ENCODE assay signal across 20 cellular contexts in the genomic region with DNA sequence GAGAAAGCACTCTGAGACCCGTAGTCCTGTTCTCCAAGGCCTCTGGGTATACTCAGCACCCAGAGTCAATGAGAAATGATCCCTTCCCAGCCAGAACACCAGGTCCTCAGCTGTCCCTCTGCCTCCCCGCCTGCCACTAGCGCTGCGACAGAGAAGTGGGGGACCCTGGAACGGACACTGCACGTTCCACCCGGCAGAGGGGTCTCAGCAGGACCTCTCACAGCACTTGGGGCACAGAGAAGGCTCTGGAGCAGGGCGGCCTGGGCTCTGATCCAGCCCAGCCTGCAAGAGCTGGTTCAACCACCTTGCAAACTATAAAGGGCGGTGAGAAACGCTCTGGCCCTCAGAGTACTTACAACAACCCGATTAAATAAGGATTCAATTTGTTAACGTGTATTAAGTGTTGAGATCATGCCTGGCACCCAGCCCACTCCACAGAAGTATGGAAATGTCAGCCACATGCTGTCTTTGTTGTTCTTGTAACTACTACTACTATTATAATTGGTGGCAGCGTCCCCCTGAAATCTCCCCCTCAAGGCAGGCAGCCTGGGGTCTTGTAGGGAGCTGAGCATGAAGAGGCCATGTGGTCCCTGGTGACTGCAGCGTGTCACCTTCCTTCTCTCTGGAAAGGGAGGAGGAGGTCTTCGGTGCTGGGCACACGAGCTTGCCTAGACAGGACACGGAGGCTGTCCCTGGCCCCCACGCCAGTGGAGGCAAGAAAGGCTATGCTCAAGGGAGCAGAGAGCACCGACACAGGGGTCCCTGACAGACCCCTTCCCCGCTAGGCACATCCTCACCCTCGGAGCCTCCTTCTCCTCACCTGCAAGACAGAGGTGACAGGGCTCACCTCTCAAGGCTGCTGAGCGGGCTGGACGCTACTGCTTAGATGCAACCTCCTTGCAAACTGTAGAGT. TPM values are rescaled to one million over a fixed set of nuclear protein-coding genes. Genes with fewer than 3 reads are reported as not detected.
DNase-seq lines count a peak whose midpoint lies in the region; ATAC-seq, FAIRE-seq and TF ChIP-seq lines count a peak whose summit lies in the region.
"Had no signal": no experiment of that assay in that cellular context is flagged by ENCODE, and none has a peak within 500 bp of the region (broad histone marks: within the 10 kb centered on the region; RNA-seq: fewer than 3 reads in every experiment).

No MANE protein-coding gene starts in this region.

- H3K27me3 ChIP-seq in left ventricle myocardium inferior (ENCODE audit: low read depth) (no peaks in the 10 kb centered on the region), thyroid gland (no peaks in the 10 kb centered on the region)
- H3K27me3 ChIP-seq: heart right ventricle had no signal

- no peak for TF ChIP-seq POLR2A in thyroid gland (IDR thresholded peaks at IDR 0.05)

- 63 to 75% methylated on average over 11 to 23 of the region's 23 CpGs for WGBS in thyroid gland, 2 donors

- peaks cover 12% of the 10 kb centered on the region for H3K36me3 ChIP-seq in left ventricle myocardium inferior
- H3K36me3 ChIP-seq in kidney (ENCODE audit: control insufficient read depth in 1 of 2, insufficient read depth in 2 of 2, low read length in 2 of 2): peaks cover 14% of the 10 kb centered on the region in 2 donors
- peaks cover 24 to 28% of the 10 kb centered on the region in 2 donors for H3K36me3 ChIP-seq in thyroid gland

- DNase-seq in left ventricle myocardium inferior (peak; percentile 34), left ventricle myocardium superior (no peak), dermis blood vessel endothelial cell (peak; percentile 38), kidney (peak; percentile 69), thyroid gland (peak; percentile 16 to 24), GM10248 (ENCODE audit: extremely low spot score) (no peak), NCI-H187 treated with DMSO at 0.1 percent for 48 hours (lab: John Stamatoyannopoulos, UW) (no peak)
- DNase-seq: activated CD4-positive, alpha-beta T cell treated with anti-CD3 and anti-CD28 coated beads, Interleukin-2, amount 50 U/mL, for 4 hours; activated T-cell treated with anti-CD3 and anti-CD28 coated beads, Interleukin-2, amount 50 U/mL, for 24 hours; caudate nucleus; GDM1; NCI-H1436 treated with DMSO at 0.1 percent for 48 hours; OCI-M1; stimulated activated naive B cell treated with anti-CD40 and anti-IgM and Interleukin-4, amounts not matched to agents 10 μg/mL and 1 μg/mL and 100 μg/mL, for 72 hours had no signal

- H3K9me3 ChIP-seq in left ventricle myocardium inferior (replicated peaks) (no peaks in the 10 kb centered on the region), kidney (ENCODE audit: control insufficient read depth in 1 of 2, low read length in 2 of 2) (no peaks in the 10 kb centered on the region), thyroid gland (no peaks in the 10 kb centered on the region)
- H3K9me3 ChIP-seq: heart right ventricle had no signal

- no peak for FAIRE-seq in kidney (lab: Jason Lieb, UNC)
- FAIRE-seq: keratinocyte, small intestine, urothelium cell line had no signal

- intact Hi-C loops in left ventricle myocardium inferior (cut with micrococcal nuclease): loop anchor here (10.0 kb wide), 1 partner anchor 229 kb away; a partner anchor contains a TSS
- intact Hi-C loops in left ventricle myocardium superior (cut with micrococcal nuclease): no loop called here
- intact Hi-C loops in kidney (cut with DNase I): no loop called here
- intact Hi-C loops in thyroid gland (cut with DNase I): no loop called here

- no peak overlapping the region for H3K9ac ChIP-seq in kidney (ENCODE audit: low read length in 2 of 2)

- TF ChIP-seq CTCF in left ventricle myocardium inferior (IDR thresholded peaks at IDR 0.05; ENCODE audit: borderline replicate concordance) (no peak), kidney (IDR thresholded peaks at IDR 0.05; ENCODE audit: borderline replicate concordance, extremely low read depth, insufficient read depth) (no peak), thyroid gland (IDR thresholded peaks at IDR 0.05) (no peak), GM10248 (IDR thresholded peaks at IDR 0.05; ENCODE audit: control extremely low read depth, extremely low read depth, low read depth, missing control alignments) (no peak)

- POLR2A ChIA-PET in GM10248 (lab: Yijun Ruan, JAX): no interaction called here

- ATAC-seq in left ventricle myocardium superior: no peak
- ATAC-seq in HG03442 (IDR thresholded peaks at IDR 0.05; ENCODE audit: unreplicated experiment): no peak
- ATAC-seq: stimulated activated naive B cell treated with anti-CD40 and anti-IgM and Interleukin-4, amounts not matched to agents 10 μg/mL and 1 μg/mL and 100 μg/mL, for 72 hours had no signal

- CTCF ChIA-PET in GM10248 (lab: Yijun Ruan, JAX): interaction anchor here (1.2 to 7.7 kb wide), 13 partner anchors 9 to 614 kb away, joined by 3 to 74 read pairs (median 6); a partner anchor contains a TSS

- H3K4me3 ChIP-seq in left ventricle myocardium inferior (no peak overlapping the region), kidney (ENCODE audit: low read length in 2 of 2) (no peak overlapping the region), thyroid gland (replicated peaks in 1 of 3) (no peak overlapping the region)

- H3K4me1 ChIP-seq in left ventricle myocardium inferior (peaks cover 62% of the 10 kb centered on the region), kidney (ENCODE audit: control insufficient read depth in 1 of 2, insufficient read depth in 1 of 2, low read depth in 1 of 2, low read length in 2 of 2) (peaks cover 7 to 19% of the 10 kb centered on the region in 2 donors), thyroid gland (peaks cover 24% of the 10 kb centered on the region in 2 donors)

- H3K27ac ChIP-seq in left ventricle myocardium inferior (replicated peaks): peak overlapping the region; percentile 99
- no peak overlapping the region for H3K27ac ChIP-seq in kidney (ENCODE audit: low read depth in 2 of 2, low read length in 2 of 2)
- H3K27ac ChIP-seq in thyroid gland: no peak overlapping the region

RNA-seq across cellular contexts. Expression of a gene that starts 2.4 kb away (rescaled TPM):
- total RNA-seq in left ventricle myocardium inferior (12.5 TPM), left ventricle myocardium superior (4.7 TPM), dermis blood vessel endothelial cell (0.68 and 1.4 TPM in 2 replicates), kidney (6.3 TPM), thyroid gland (10 to 100 TPM; 14.5 to 53.5 (median 31.9) TPM)
- polyA plus RNA-seq in kidney (ENCODE audit: insufficient read depth, low read depth, low replicate concordance): 14.5 TPM

RNA-seq across cellular contexts. Expression of a gene that starts 12.6 kb away (rescaled TPM):
- total RNA-seq in left ventricle myocardium inferior (0.69 TPM), left ventricle myocardium superior (0.84 TPM), dermis blood vessel endothelial cell (not detected in 2 replicates), kidney (0.82 TPM), thyroid gland (under 1 TPM in 2 of 4 donors, not detected in 2; 0.63 to 0.94 TPM)
- 47.0 TPM for polyA plus RNA-seq in kidney (ENCODE audit: insufficient read depth, low read depth, low replicate concordance)
- total RNA-seq: mononuclear cell had no signal
- polyA plus RNA-seq: keratinocyte had no signal

RNA-seq across cellular contexts. Expression of a gene that starts 56.6 kb away (rescaled TPM):
- 50.4 TPM for total RNA-seq in left ventricle myocardium inferior
- total RNA-seq in left ventricle myocardium superior: 49.0 TPM
- total RNA-seq in dermis blood vessel endothelial cell: 2.6 and 5.6 TPM in 2 replicates
- 8.8 TPM for total RNA-seq in kidney
- polyA plus RNA-seq in kidney (ENCODE audit: insufficient read depth, low read depth, low replicate concordance): 9.1 TPM
- total RNA-seq in thyroid gland: 10 to 100 TPM in 3 of 4 donors, 1 to 10 TPM in 1; 9.9 to 22.0 (median 12.0) TPM

Comparison
In these comparisons a context has a peak if more than half of its experiments do, and no peak if none do; other contexts are left out.
1. DNase-seq: peak in left ventricle myocardium inferior (single experiment), dermis blood vessel endothelial cell (single experiment), kidney (single experiment) and thyroid gland (2 of 2); none in left ventricle myocardium superior (single experiment), GM10248 (single experiment) and NCI-H187 treated with DMSO at 0.1 percent for 48 hours (single experiment).